In genomic region chr6:139496654-139497343, GRCh38 we compare ENCODE assay signal across 2 cellular contexts.
TF ChIP-seq lines count a peak whose summit lies in the region.

No MANE protein-coding gene starts in this region.

TF ChIP-seq in K562, 482 proteins besides CTCF, POLR2A, EP300 and RAD21 (continues in another document):
- TF ChIP-seq, protein P1, sequence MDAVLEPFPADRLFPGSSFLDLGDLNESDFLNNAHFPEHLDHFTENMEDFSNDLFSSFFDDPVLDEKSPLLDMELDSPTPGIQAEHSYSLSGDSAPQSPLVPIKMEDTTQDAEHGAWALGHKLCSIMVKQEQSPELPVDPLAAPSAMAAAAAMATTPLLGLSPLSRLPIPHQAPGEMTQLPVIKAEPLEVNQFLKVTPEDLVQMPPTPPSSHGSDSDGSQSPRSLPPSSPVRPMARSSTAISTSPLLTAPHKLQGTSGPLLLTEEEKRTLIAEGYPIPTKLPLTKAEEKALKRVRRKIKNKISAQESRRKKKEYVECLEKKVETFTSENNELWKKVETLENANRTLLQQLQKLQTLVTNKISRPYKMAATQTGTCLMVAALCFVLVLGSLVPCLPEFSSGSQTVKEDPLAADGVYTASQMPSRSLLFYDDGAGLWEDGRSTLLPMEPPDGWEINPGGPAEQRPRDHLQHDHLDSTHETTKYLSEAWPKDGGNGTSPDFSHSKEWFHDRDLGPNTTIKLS (IDR thresholded peaks at IDR 0.05; ENCODE audit: borderline replicate concordance, low read depth): no peak
- TF ChIP-seq ZNF282 (CRISPR knock-in tag; IDR thresholded peaks at IDR 0.05) (no peak), DMBX1 (CRISPR knock-in tag; IDR thresholded peaks at IDR 0.05; ENCODE audit: borderline replicate concordance) (0 out of 2 replicates have a peak, but pooled peaks have one; percentile 19), JUND (IDR thresholded peaks at IDR 0.05; ENCODE audit: borderline replicate concordance, low read depth, low read length) (no peak), JUND (tag; IDR thresholded peaks at IDR 0.05; ENCODE audit: borderline replicate concordance, low read depth, low read length) (peak; percentile 39; the same call in 1 of the 3 replicates), TEAD2 (tag; IDR thresholded peaks at IDR 0.05) (no peak), ATF6 (CRISPR knock-in tag; IDR thresholded peaks at IDR 0.05) (0 out of 2 replicates have a peak, but pooled peaks have one; percentile 36), GTF2F1 (IDR thresholded peaks at IDR 0.05; ENCODE audit: low read depth, low read length) (no peak), TFAP4 (CRISPR knock-in tag; IDR thresholded peaks at IDR 0.05; ENCODE audit: borderline replicate concordance) (peak; percentile 33; the same call in 1 of the 2 replicates), NUFIP1 (IDR thresholded peaks at IDR 0.05; ENCODE audit: partially characterized antibody) (no peak), ETV5 (CRISPR knock-in tag; IDR thresholded peaks at IDR 0.05; ENCODE audit: low read depth) (peak; percentile 54; the same call in 1 of the 2 replicates), C11orf30 (IDR thresholded peaks at IDR 0.05; ENCODE audit: low read depth) (no peak), DDX20 (tag; IDR thresholded peaks at IDR 0.05; ENCODE audit: low read depth) (no peak), CSDE1 (IDR thresholded peaks at IDR 0.05) (no peak)
- TF ChIP-seq, protein P2, sequence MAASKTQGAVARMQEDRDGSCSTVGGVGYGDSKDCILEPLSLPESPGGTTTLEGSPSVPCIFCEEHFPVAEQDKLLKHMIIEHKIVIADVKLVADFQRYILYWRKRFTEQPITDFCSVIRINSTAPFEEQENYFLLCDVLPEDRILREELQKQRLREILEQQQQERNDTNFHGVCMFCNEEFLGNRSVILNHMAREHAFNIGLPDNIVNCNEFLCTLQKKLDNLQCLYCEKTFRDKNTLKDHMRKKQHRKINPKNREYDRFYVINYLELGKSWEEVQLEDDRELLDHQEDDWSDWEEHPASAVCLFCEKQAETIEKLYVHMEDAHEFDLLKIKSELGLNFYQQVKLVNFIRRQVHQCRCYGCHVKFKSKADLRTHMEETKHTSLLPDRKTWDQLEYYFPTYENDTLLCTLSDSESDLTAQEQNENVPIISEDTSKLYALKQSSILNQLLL (CRISPR knock-in tag; IDR thresholded peaks at IDR 0.05; ENCODE audit: borderline replicate concordance): no peak
- TF ChIP-seq, protein P3, sequence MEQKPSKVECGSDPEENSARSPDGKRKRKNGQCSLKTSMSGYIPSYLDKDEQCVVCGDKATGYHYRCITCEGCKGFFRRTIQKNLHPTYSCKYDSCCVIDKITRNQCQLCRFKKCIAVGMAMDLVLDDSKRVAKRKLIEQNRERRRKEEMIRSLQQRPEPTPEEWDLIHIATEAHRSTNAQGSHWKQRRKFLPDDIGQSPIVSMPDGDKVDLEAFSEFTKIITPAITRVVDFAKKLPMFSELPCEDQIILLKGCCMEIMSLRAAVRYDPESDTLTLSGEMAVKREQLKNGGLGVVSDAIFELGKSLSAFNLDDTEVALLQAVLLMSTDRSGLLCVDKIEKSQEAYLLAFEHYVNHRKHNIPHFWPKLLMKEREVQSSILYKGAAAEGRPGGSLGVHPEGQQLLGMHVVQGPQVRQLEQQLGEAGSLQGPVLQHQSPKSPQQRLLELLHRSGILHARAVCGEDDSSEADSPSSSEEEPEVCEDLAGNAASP (IDR thresholded peaks at IDR 0.05): no peak
- TF ChIP-seq, protein P4, sequence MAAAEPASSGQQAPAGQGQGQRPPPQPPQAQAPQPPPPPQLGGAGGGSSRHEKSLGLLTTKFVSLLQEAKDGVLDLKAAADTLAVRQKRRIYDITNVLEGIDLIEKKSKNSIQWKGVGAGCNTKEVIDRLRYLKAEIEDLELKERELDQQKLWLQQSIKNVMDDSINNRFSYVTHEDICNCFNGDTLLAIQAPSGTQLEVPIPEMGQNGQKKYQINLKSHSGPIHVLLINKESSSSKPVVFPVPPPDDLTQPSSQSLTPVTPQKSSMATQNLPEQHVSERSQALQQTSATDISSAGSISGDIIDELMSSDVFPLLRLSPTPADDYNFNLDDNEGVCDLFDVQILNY (CRISPR knock-in tag; IDR thresholded peaks at IDR 0.05): 0 out of 2 replicates have a peak, but pooled peaks have one; percentile 11
- TF ChIP-seq, protein P5, sequence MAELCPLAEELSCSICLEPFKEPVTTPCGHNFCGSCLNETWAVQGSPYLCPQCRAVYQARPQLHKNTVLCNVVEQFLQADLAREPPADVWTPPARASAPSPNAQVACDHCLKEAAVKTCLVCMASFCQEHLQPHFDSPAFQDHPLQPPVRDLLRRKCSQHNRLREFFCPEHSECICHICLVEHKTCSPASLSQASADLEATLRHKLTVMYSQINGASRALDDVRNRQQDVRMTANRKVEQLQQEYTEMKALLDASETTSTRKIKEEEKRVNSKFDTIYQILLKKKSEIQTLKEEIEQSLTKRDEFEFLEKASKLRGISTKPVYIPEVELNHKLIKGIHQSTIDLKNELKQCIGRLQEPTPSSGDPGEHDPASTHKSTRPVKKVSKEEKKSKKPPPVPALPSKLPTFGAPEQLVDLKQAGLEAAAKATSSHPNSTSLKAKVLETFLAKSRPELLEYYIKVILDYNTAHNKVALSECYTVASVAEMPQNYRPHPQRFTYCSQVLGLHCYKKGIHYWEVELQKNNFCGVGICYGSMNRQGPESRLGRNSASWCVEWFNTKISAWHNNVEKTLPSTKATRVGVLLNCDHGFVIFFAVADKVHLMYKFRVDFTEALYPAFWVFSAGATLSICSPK (IDR thresholded peaks at IDR 0.05; ENCODE audit: borderline replicate concordance): no peak

TF ChIP-seq in HepG2, 621 proteins besides CTCF, POLR2A, EP300 and RAD21 (continues in another document):
- no peak for TF ChIP-seq PITX1 (CRISPR knock-in tag; IDR thresholded peaks at IDR 0.05)
- no peak for TF ChIP-seq SSRP1 (CRISPR knock-in tag; IDR thresholded peaks at IDR 0.05)
- no peak for TF ChIP-seq TBP (CRISPR knock-in tag; IDR thresholded peaks at IDR 0.05)
- TF ChIP-seq ZNF282 (IDR thresholded peaks at IDR 0.05; ENCODE audit: partially characterized antibody): no peak
- no peak for TF ChIP-seq FOSL1 (CRISPR knock-in tag; IDR thresholded peaks at IDR 0.05; ENCODE audit: borderline replicate concordance)
- TF ChIP-seq ZNF703 (CRISPR knock-in tag; IDR thresholded peaks at IDR 0.05; ENCODE audit: borderline replicate concordance): no peak
- no peak for TF ChIP-seq NCOR1 (IDR thresholded peaks at IDR 0.05; ENCODE audit: borderline replicate concordance, low read length)
- TF ChIP-seq TFAP4 (IDR thresholded peaks at IDR 0.05; ENCODE audit: borderline replicate concordance, low read depth): 0 out of 2 replicates have a peak, but pooled peaks have one; percentile 30
- no peak for TF ChIP-seq HOXA9 (CRISPR knock-in tag; IDR thresholded peaks at IDR 0.05; ENCODE audit: borderline replicate concordance)
- TF ChIP-seq HNF4A (CRISPR knock-in tag; IDR thresholded peaks at IDR 0.05): peak; percentile 39
- TF ChIP-seq ADNP (CRISPR knock-in tag; IDR thresholded peaks at IDR 0.05): no peak
- no peak for TF ChIP-seq RARG (CRISPR knock-in tag; IDR thresholded peaks at IDR 0.05; ENCODE audit: low read depth)
- no peak for TF ChIP-seq RBM39 (IDR thresholded peaks at IDR 0.05; ENCODE audit: low read depth, low read length, poor library complexity, severe bottlenecking)
- no peak for TF ChIP-seq TIGD3 (CRISPR knock-in tag; IDR thresholded peaks at IDR 0.05; ENCODE audit: borderline replicate concordance)
- no peak for TF ChIP-seq ZNF142 (CRISPR knock-in tag; IDR thresholded peaks at IDR 0.05)
- no peak for TF ChIP-seq KLF12 (CRISPR knock-in tag; IDR thresholded peaks at IDR 0.05; ENCODE audit: borderline replicate concordance)
- TF ChIP-seq PRPF4 (IDR thresholded peaks at IDR 0.05; ENCODE audit: low read depth, low read length, poor library complexity, severe bottlenecking): no peak
- TF ChIP-seq FOXK2 (IDR thresholded peaks at IDR 0.05): no peak
- TF ChIP-seq DR1 (CRISPR knock-in tag; IDR thresholded peaks at IDR 0.05): no peak
- no peak for TF ChIP-seq BCLAF1 (IDR thresholded peaks at IDR 0.05)
- peak; percentile 33; the same call in 1 of the 2 replicates for TF ChIP-seq SALL1 (CRISPR knock-in tag; IDR thresholded peaks at IDR 0.05)
